8 cellular contexts compared by ENCODE assay signal in the genomic region with DNA sequence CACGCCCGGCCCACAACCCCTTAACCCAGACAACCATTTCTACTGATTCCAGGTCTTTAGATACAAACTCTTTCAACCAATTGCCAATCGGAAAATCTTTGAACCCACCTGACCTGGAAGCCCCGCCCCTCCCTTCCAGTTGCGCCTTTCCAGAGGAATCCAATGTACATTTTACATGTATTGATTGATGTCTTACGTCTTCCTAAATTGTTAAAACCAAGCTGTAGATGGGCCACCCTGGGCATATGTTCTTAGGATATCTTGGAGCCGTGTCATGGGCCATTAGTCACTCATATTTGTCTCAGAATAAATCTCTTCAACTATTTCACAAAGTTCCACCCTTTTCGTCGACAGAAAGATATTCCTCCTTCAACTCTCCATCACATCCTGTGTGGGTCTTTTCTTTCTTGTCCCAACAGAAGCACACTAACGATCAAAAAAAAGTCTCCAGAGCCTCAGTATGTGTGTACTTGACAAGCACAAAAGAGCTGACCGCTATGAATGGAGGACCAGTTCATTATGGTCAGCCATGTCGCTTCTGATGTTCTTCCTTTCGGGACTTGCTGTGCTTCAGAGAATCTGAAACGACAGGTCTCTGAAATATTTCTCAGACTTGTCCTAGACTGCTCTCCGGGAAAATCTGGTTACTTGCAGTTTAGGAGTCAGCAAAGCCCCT. TPM values are rescaled to one million over a fixed set of nuclear protein-coding genes. Genes with fewer than 3 reads are reported as not detected.
DNase-seq lines count a peak whose midpoint lies in the region; ATAC-seq and TF ChIP-seq lines count a peak whose summit lies in the region.

No MANE protein-coding gene starts in this region.

- H3K9me3 ChIP-seq in HAP-1: no peaks in the 10 kb centered on the region; the same call in 1 of the 2 replicates
- no peaks in the 10 kb centered on the region for H3K9me3 ChIP-seq in gastrocnemius medialis

- intact Hi-C loops in gastrocnemius medialis (cut with DNase I; ENCODE audit: low total_unique reads): loop anchor here (1.0 to 10.0 kb wide), 8 partner anchors 23 to 1120 kb away; partner anchors contain the start of genes TRAPPC2B, ZNF134, ZNF17 and ZNF416

- H3K4me3 ChIP-seq in GM06990 (replicated peaks; ENCODE audit: low read depth, low read length) (peak overlapping the region; percentile 85), HAP-1 (peak overlapping the region; percentile 83), foreskin fibroblast (ENCODE audit: low read depth in 1 of 2, low read length in 2 of 2) (peak overlapping the region; percentile 80 to 81), gastrocnemius medialis (peak overlapping the region; percentile 87 to 94 (median 90))

- in situ Hi-C loops in HAP-1 (cut with MboI; ENCODE audit: low sequenced_read_pairs): no loop called here
- in situ Hi-C loops in gastrocnemius medialis (cut with MboI; ENCODE audit: low sequenced_read_pairs in 4 of 4): no loop called here

- no peak for TF ChIP-seq POLR2A in gastrocnemius medialis (IDR thresholded peaks at IDR 0.05)

- H3K4me1 ChIP-seq in HAP-1 (peaks cover 6% of the 10 kb centered on the region), gastrocnemius medialis (peaks cover 14 to 17% of the 10 kb centered on the region in 2 donors)

- peak overlapping the region; percentile 70 to 79 (median 75) for H3K27ac ChIP-seq in gastrocnemius medialis

- H3K27me3 ChIP-seq in GM06990 (replicated peaks; ENCODE audit: control insufficient read depth, insufficient read depth, low read length) (no peaks in the 10 kb centered on the region), HAP-1 (ENCODE audit: low read depth) (no peaks in the 10 kb centered on the region), gastrocnemius medialis (no peaks in the 10 kb centered on the region)

- TF ChIP-seq CTCF in GM06990 (IDR thresholded peaks at IDR 0.05; ENCODE audit: insufficient read depth, low read length, poor library complexity, severe bottlenecking): no peak
- no peak for TF ChIP-seq CTCF in foreskin fibroblast (IDR thresholded peaks at IDR 0.05; ENCODE audit: low read depth, low read length)
- no peak for TF ChIP-seq CTCF in gastrocnemius medialis (IDR thresholded peaks at IDR 0.05 in 4 of 5, conservative IDR thresholded peaks at IDR 0.05 in 1 of 5)

- DNase-seq in GM06990 (ENCODE audit: extremely low read depth, insufficient read length) (no peak), HAP-1 (ENCODE audit: low spot score in 2 of 2) (no peak), SK-N-DZ (ENCODE audit: low spot score) (peak; percentile 4), foreskin fibroblast (peak; percentile 29 to 64), gastrocnemius medialis (no peak), D341Med (ENCODE audit: low spot score) (no peak), NCI-H2171 (lab: John Stamatoyannopoulos, UW) (no peak)

- no peaks in the 10 kb centered on the region; the same call in none of the 2 replicates for H3K36me3 ChIP-seq in GM06990 (ENCODE audit: control insufficient read depth, insufficient read depth, low read length)
- H3K36me3 ChIP-seq in HAP-1 (replicated peaks): 0 out of 2 replicates have a peak, but pooled peaks cover 4% of the 10 kb centered on the region
- H3K36me3 ChIP-seq in gastrocnemius medialis: peaks cover 0 to 9% of the 10 kb centered on the region in 2 donors

- ATAC-seq in gastrocnemius medialis (peak; percentile 12 to 35), HG03280 (IDR thresholded peaks at IDR 0.05; ENCODE audit: unreplicated experiment) (no peak)

RNA-seq across cellular contexts. Expression of gene ZNF749, which starts 0.6 kb away (rescaled TPM):
- 10.9 and 17.0 TPM in 2 replicates for polyA plus RNA-seq in SK-N-DZ (2014; cell fraction: cytosol; rRNA removed)
- 5.1 and 11.5 TPM in 2 replicates for polyA plus RNA-seq in SK-N-DZ (2014; cell fraction: nucleus; rRNA removed)
- 10 to 100 TPM in 1 of 4 donors, 1 to 10 TPM in 3; 3.1 to 11.4 (median 3.9) TPM for total RNA-seq in gastrocnemius medialis

RNA-seq across cellular contexts. Expression of gene VN1R1, which starts 22.4 kb away (rescaled TPM):
- polyA plus RNA-seq in SK-N-DZ (2014; cell fraction: cytosol; rRNA removed): 0.36 and 0.69 TPM in 2 replicates
- 0.79 TPM in 2 replicates for polyA plus RNA-seq in SK-N-DZ (2014; cell fraction: nucleus; rRNA removed)
- total RNA-seq in gastrocnemius medialis: 1 to 10 TPM in 2 of 4 donors, under 1 TPM in 1, not detected in 1; 0.60 to 3.2 (median 1.3) TPM

RNA-seq across cellular contexts. Expression of gene ZNF17, which starts 23.6 kb away (rescaled TPM):
- polyA plus RNA-seq in SK-N-DZ (2014; cell fraction: cytosol; rRNA removed): 4.1 and 4.8 TPM in 2 replicates
- polyA plus RNA-seq in SK-N-DZ (2014; cell fraction: nucleus; rRNA removed): 4.4 and 13.5 TPM in 2 replicates
- 1 to 10 TPM; 3.3 to 6.4 (median 5.4) TPM for total RNA-seq in gastrocnemius medialis

RNA-seq across cellular contexts. Expression of gene ZNF772, which starts 42.8 kb away (rescaled TPM):
- polyA plus RNA-seq in SK-N-DZ (2014; cell fraction: cytosol; rRNA removed): 6.6 and 7.3 TPM in 2 replicates
- 2.7 and 2.9 TPM in 2 replicates for polyA plus RNA-seq in SK-N-DZ (2014; cell fraction: nucleus; rRNA removed)
- 10 to 100 TPM in 3 of 4 donors, 1 to 10 TPM in 1; 8.3 to 26.7 (median 17.6) TPM for total RNA-seq in gastrocnemius medialis

RNA-seq across cellular contexts. Expression of gene ZNF548, which starts 44.9 kb away (rescaled TPM):
- 9.0 and 12.3 TPM in 2 replicates for polyA plus RNA-seq in SK-N-DZ (2014; cell fraction: cytosol; rRNA removed)
- 10.2 and 13.7 TPM in 2 replicates for polyA plus RNA-seq in SK-N-DZ (2014; cell fraction: nucleus; rRNA removed)
- total RNA-seq in gastrocnemius medialis: 10 to 100 TPM in 1 of 4 donors, 1 to 10 TPM in 3; 6.1 to 10.4 (median 8.3) TPM

Comparison
In these comparisons a context has a peak if more than half of its experiments do, and no peak if none do; other contexts are left out.
1. DNase-seq: peak in SK-N-DZ (single experiment) and foreskin fibroblast (2 of 2); none in GM06990 (single experiment), HAP-1 (0 of 2), gastrocnemius medialis (0 of 2), D341Med (single experiment) and NCI-H2171 (single experiment).
2. Peak in every context shown above with its lines, with median percentiles within 50 percentile points of each other: H3K4me3 ChIP-seq.